Comparison of ENCODE assay signal across 8 cellular contexts in the genomic region with DNA sequence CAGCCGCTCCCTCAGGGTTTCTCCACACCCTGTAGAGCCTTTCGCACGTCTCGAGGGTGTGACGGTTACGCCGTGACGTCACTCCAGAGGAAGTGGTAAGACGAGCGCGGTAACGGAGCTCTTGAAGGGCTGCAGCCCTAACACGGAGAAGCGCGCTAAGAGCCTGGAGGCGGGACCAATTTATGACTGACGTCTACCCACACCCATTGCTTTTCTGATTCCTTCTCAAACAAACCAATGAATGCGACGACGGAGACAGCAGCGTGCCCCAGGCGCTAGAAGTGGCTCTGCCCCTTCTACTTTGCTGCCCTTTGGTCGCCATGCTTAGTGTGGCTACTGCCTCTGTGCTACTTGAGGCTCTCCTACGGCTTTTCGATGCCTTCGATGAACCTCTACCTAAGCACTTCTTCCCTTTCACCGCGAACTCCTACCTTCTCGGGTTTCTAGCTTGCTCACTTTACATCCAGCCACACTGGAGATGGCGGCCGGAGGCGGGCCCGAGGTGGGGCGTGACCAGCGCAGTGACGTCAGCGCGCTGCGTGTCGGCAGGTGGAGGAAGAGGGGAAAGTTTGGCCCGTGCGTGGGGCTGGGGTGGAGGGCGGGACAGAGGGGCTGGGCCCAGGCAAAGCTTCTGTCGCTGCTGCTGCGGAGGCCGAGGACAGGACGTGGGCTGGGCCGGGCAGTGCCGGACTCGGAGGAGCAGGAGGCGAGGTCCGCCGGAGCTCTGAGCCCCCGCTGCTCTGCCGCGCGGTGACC.
DNase-seq lines count a peak whose midpoint lies in the region; ATAC-seq and FAIRE-seq lines count a peak whose summit lies in the region.

A gene (plus strand): TSS at position 572 of the 756 bp plus-strand sequence. CDS start 340 bp downstream, outside the sequence.

- peak within 1 kb of the TSS; percentile 87 to 96 for H3K4me3 Mint-ChIP-seq in effector memory CD8-positive, alpha-beta T cell

- ATAC-seq in GM21360 (IDR thresholded peaks at IDR 0.05; ENCODE audit: unreplicated experiment), result peak; percentile 90
- peak; percentile 87 for ATAC-seq in effector memory CD8-positive, alpha-beta T cell (replicated peaks)

- H3K27me3 Mint-ChIP-seq in effector memory CD8-positive, alpha-beta T cell, result no peaks in the 10 kb centered on the region

- H3K36me3 Mint-ChIP-seq in effector memory CD8-positive, alpha-beta T cell (ENCODE audit: insufficient read depth), result peaks cover 23% of the 10 kb centered on the region

- no peaks in the 10 kb centered on the region for H3K9me3 Mint-ChIP-seq in effector memory CD8-positive, alpha-beta T cell

- FAIRE-seq in HTR-8/SVneo (lab: Jason Lieb, UNC), result peak; percentile 88

- peak; percentile 95 for DNase-seq in COLO668 (lab: John Stamatoyannopoulos, UW; ENCODE audit: unreplicated experiment)
- peak; percentile 93 for DNase-seq in HTR-8/SVneo (ENCODE audit: insufficient read length, low spot score)
- peak; percentile 99 for DNase-seq in NOMO-1 treated with dmso at 0.1 percent for 144 hours (lab: John Stamatoyannopoulos, UW; ENCODE audit: unreplicated experiment)
- peak; percentile 90 to 96 (median 91) for DNase-seq in activated CD8-positive, alpha-beta memory T cell treated with anti-CD3 and anti-CD28 coated beads for 48 hours (ENCODE audit: low read depth in 2 of 3, low spot score in 2 of 3)
- peak; percentile 96 to 98 (median 97) for DNase-seq in effector memory CD8-positive, alpha-beta T cell
- DNase-seq in medulla oblongata (ENCODE audit: extremely low spot score), result peak; percentile 100
- peak; percentile 96 for DNase-seq in stimulated activated CD8-positive, alpha-beta memory T cell treated with anti-CD3 and anti-CD28 coated beads, Interleukin-12 subunit alpha, Interleukin-12 subunit beta, amount 100 ng/mL, for 1 hour (ENCODE audit: low read depth)

- H3K4me1 Mint-ChIP-seq in effector memory CD8-positive, alpha-beta T cell (ENCODE audit: low read depth in 2 of 2), result peaks cover 32 to 44% of the 10 kb centered on the region in 2 donors

- H3K27ac Mint-ChIP-seq in effector memory CD8-positive, alpha-beta T cell, result peak within 1 kb of the TSS; percentile 99 to 100

Comparison
In these comparisons a context has a peak if more than half of its experiments do, and no peak if none do; other contexts are left out.
1. Peak in every context shown above with its lines: DNase-seq and ATAC-seq.